In genomic region chr2:202238234-202239197, GRCh38 we compare ENCODE assay signal across 9 cellular contexts.
DNase-seq lines count a peak whose midpoint lies in the region; ATAC-seq, FAIRE-seq and TF ChIP-seq lines count a peak whose summit lies in the region.
"Had no signal": no experiment of that assay in that cellular context is flagged by ENCODE, and none has a peak within 500 bp of the region (broad histone marks: within the 10 kb centered on the region; RNA-seq: fewer than 3 reads in every experiment).

Gene SUMO1, minus strand, starts transcription at chr2:202238597. Its CDS starts 146 bp downstream, at chr2:202238451.

- TF ChIP-seq CTCF in AG10803 (conservative IDR thresholded peaks at IDR 0.05; ENCODE audit: low read length), result no peak

- FAIRE-seq in islet of Langerhans (lab: Jason Lieb, UNC), result peak; percentile 41
- FAIRE-seq: TTC549 had no signal

- ATAC-seq in GM19043 (IDR thresholded peaks at IDR 0.05; ENCODE audit: low read depth, unreplicated experiment), result peak; percentile 97
- peak; percentile 98 for ATAC-seq in HG03354 (IDR thresholded peaks at IDR 0.05; ENCODE audit: poor library complexity, severe bottlenecking, unreplicated experiment)

- H3K4me3 ChIP-seq in AG10803 (ENCODE audit: low read length), result peak within 1 kb of the TSS; percentile 96

- DNase-seq in AG10803 (ENCODE audit: low read depth) (peak; percentile 79), NCI-H446 treated with DMSO at 0.1 percent for 48 hours (lab: John Stamatoyannopoulos, UW) (peak; percentile 71), cerebellar cortex (ENCODE audit: low spot score) (peak; percentile 98)
- peak; percentile 86 for DNase-seq in activated CD4-positive, CD25-positive, alpha-beta regulatory T cell treated with anti-CD3 and anti-CD28 coated beads, Interleukin-2, amount 50 U/mL, for 72 hours
- peak; percentile 82 for DNase-seq in stimulated activated CD4-positive, alpha-beta T cell treated with anti-CD3 and anti-CD28 coated beads, Interleukin-12 subunit alpha, Interleukin-12 subunit beta, amount 100 ng/mL, for 4 hours

Comparison
In these comparisons a context has a peak if more than half of its experiments do, and no peak if none do; other contexts are left out.
1. Peak in every context shown above with its lines: DNase-seq, ATAC-seq and H3K4me3 ChIP-seq.